Comparison of ENCODE assay signal across 8 cellular contexts in genomic region chr10:5563991-5564536, GRCh38. TPM values are rescaled to one million over a fixed set of nuclear protein-coding genes. Genes with fewer than 3 reads are reported as not detected.
DNase-seq lines count a peak whose midpoint lies in the region; ATAC-seq, FAIRE-seq and TF ChIP-seq lines count a peak whose summit lies in the region.
"Had no signal": no experiment of that assay in that cellular context is flagged by ENCODE, and none has a peak within 500 bp of the region (broad histone marks: within the 10 kb centered on the region; RNA-seq: fewer than 3 reads in every experiment).

No MANE protein-coding gene starts in this region.

- peaks cover 0 to 7% of the 10 kb centered on the region in 2 donors for H3K36me3 Mint-ChIP-seq in activated naive CD4-positive, alpha-beta T cell treated with anti-CD3 and anti-CD28 coated beads, Interleukin-2, amount 50 U/mL, for 72 hours

- intact Hi-C loops in upper lobe of right lung (cut with DNase I) (no loop called here), adrenal gland (cut with DNase I) (no loop called here)

- no peak for TF ChIP-seq CTCF in upper lobe of right lung (IDR thresholded peaks at IDR 0.05)
- TF ChIP-seq CTCF in adrenal gland (IDR thresholded peaks at IDR 0.05), result no peak

- H3K9me3 ChIP-seq in upper lobe of right lung, result no peaks in the 10 kb centered on the region
- H3K9me3 ChIP-seq in adrenal gland (replicated peaks in 1 of 3), result no peaks in the 10 kb centered on the region

- H3K4me1 ChIP-seq in upper lobe of right lung, result no peaks in the 10 kb centered on the region
- no peaks in the 10 kb centered on the region for H3K4me1 ChIP-seq in adrenal gland (replicated peaks in 1 of 2)

- no peak overlapping the region for H3K27ac ChIP-seq in upper lobe of right lung
- no peak overlapping the region for H3K27ac ChIP-seq in adrenal gland

- H3K36me3 ChIP-seq in upper lobe of right lung (no peaks in the 10 kb centered on the region), adrenal gland (replicated peaks in 1 of 2) (no peaks in the 10 kb centered on the region)

- DNase-seq in T follicular helper cell (ENCODE audit: low read depth) (peak; percentile 15), myocyte (ENCODE audit: low read depth) (peak; percentile 76), upper lobe of right lung (peak; percentile 54), GM12892 (ENCODE audit: insufficient read length) (no peak), adrenal gland (no peak)
- DNase-seq in activated naive CD4-positive, alpha-beta T cell treated with anti-CD3 and anti-CD28 coated beads, Interleukin-2, amount 50 U/mL, for 72 hours (ENCODE audit: low spot score in 2 of 2), result peak; percentile 57 to 75

- TF ChIP-seq POLR2A in GM12892 (IDR thresholded peaks at IDR 0.05; ENCODE audit: low read depth, low read length), result no peak
- no peak for TF ChIP-seq POLR2A in adrenal gland (IDR thresholded peaks at IDR 0.05)

- H3K9me3 Mint-ChIP-seq in activated naive CD4-positive, alpha-beta T cell treated with anti-CD3 and anti-CD28 coated beads, Interleukin-2, amount 50 U/mL, for 72 hours, result peaks cover 2 to 4% of the 10 kb centered on the region in 2 donors

- H3K27ac Mint-ChIP-seq in activated naive CD4-positive, alpha-beta T cell treated with anti-CD3 and anti-CD28 coated beads, Interleukin-2, amount 50 U/mL, for 72 hours, result peak overlapping the region; percentile 87 to 89

- H3K4me3 ChIP-seq in upper lobe of right lung (no peak overlapping the region), adrenal gland (no peak overlapping the region)

- 64 to 74% (median 72%) methylated on average over 16 to 18 of the region's 18 CpGs for WGBS in adrenal gland, 4 donors

- no peak for FAIRE-seq in GM12892 (lab: Jason Lieb, UNC)

- H3K27me3 ChIP-seq in upper lobe of right lung, result no peaks in the 10 kb centered on the region
- H3K27me3 ChIP-seq in adrenal gland, result no peaks in the 10 kb centered on the region

- ATAC-seq in activated naive CD4-positive, alpha-beta T cell treated with anti-CD3 and anti-CD28 coated beads, Interleukin-2, amount 50 U/mL, for 72 hours, result peak; percentile 71 to 93
- ATAC-seq in upper lobe of right lung (no peak), HG03159 (IDR thresholded peaks at IDR 0.05; ENCODE audit: unreplicated experiment) (no peak)

RNA-seq across cellular contexts. Expression of gene CALML3, which starts 39.3 kb away (rescaled TPM):
- total RNA-seq in activated naive CD4-positive, alpha-beta T cell treated with anti-CD3 and anti-CD28 coated beads, Interleukin-2, amount 50 U/mL, for 72 hours, result not detected
- total RNA-seq in myocyte, result not detected in 2 replicates
- not detected for polyA plus RNA-seq in myocyte (2012)
- not detected for total RNA-seq in upper lobe of right lung
- polyA plus RNA-seq in GM12892 (2012; ENCODE audit: missing spikeins), result not detected
- total RNA-seq in adrenal gland, result not detected
- polyA plus RNA-seq in adrenal gland, result under 1 TPM in 1 of 3 donors, not detected in 2; 0.07 TPM
- polyA plus RNA-seq: neural cell had no signal

Comparison
In these comparisons a context has a peak if more than half of its experiments do, and no peak if none do; other contexts are left out.
1. DNase-seq: peak in T follicular helper cell (single experiment), activated naive CD4-positive, alpha-beta T cell treated with anti-CD3 and anti-CD28 coated beads, Interleukin-2, amount 50 U/mL, for 72 hours (2 of 2), myocyte (single experiment) and upper lobe of right lung (single experiment); none in GM12892 (single experiment) and adrenal gland (0 of 7).
2. ATAC-seq: peak in activated naive CD4-positive, alpha-beta T cell treated with anti-CD3 and anti-CD28 coated beads, Interleukin-2, amount 50 U/mL, for 72 hours (2 of 2); none in upper lobe of right lung (single experiment) and HG03159 (single experiment).